In the genomic region with DNA sequence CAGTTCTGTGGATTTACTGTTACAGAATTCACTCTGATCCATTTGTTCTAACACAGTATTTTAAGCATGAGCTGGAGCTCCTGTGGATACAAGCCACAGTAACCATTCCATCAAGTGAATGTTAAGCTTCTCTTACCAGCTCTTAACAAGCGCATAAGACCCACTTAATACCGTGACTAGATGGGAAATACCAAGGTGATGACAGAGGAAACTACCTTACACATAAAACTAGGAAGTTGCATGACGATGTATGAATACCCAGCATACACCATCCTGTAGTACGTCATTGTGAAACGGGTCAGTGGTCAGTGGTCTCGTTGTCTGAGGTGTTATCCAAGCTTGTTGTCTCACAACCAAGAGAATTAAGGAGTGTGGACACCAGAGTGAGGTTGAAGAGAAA, we compare ENCODE assay signal across 9 cellular contexts. TPM values are rescaled to one million over a fixed set of nuclear protein-coding genes. Genes with fewer than 3 reads are reported as not detected.
DNase-seq lines count a peak whose midpoint lies in the region; ATAC-seq and TF ChIP-seq lines count a peak whose summit lies in the region.
"Had no signal": no experiment of that assay in that cellular context is flagged by ENCODE, and none has a peak within 500 bp of the region (broad histone marks: within the 10 kb centered on the region; RNA-seq: fewer than 3 reads in every experiment).

No MANE protein-coding gene starts in this region.

- no peak overlapping the region for H3K56ac ChIP-seq in IMR-90 (ENCODE audit: extremely low read depth, insufficient read depth, low read length)

- peak overlapping the region; percentile 33; the same call in 1 of the 2 replicates for H3K18ac ChIP-seq in IMR-90 (ENCODE audit: low read depth, low read length)

- peak overlapping the region in 1 of 2 experiments; percentile 32; a peak in 1 of 4 replicates for H4K8ac ChIP-seq in IMR-90 (ENCODE audit: low read depth in 2 of 2, low read length in 2 of 2)

- H4K91ac ChIP-seq in IMR-90 (ENCODE audit: insufficient read depth, low read depth, low read length) = peak overlapping the region; percentile 23; the same call in 1 of the 2 replicates

- no peaks in the 10 kb centered on the region for H4K20me1 ChIP-seq in IMR-90 (ENCODE audit: insufficient read depth, low read length)

- no peak overlapping the region for H2BK20ac ChIP-seq in IMR-90 (ENCODE audit: low read depth, low read length)

- H2BK120ac ChIP-seq in IMR-90 (ENCODE audit: low read depth, low read length) = no peak overlapping the region

- peaks cover 8% of the 10 kb centered on the region for H3K4me1 ChIP-seq in IMR-90 (ENCODE audit: control insufficient read depth, insufficient read depth, low read length)

- no peak overlapping the region for H3K4ac ChIP-seq in IMR-90 (ENCODE audit: low read depth, low read length)

- POLR2A ChIA-PET in IMR-90 (lab: Charles Lee; ENCODE audit: unreplicated experiment) = no interaction called here

- dilution Hi-C loops in IMR-90 (cut with HindIII; ENCODE audit: low sequenced_read_pairs, unreplicated experiment) = no loop called here

- H2BK15ac ChIP-seq in IMR-90 (ENCODE audit: low read depth, low read length) = no peak overlapping the region

- H3K4me1 Mint-ChIP-seq in memory B cell = peaks cover 38% of the 10 kb centered on the region

- H3K27me3 ChIP-seq in IMR-90 (ENCODE audit: control insufficient read depth, insufficient read depth, low read length) = no peaks in the 10 kb centered on the region; the same call in 1 of the 2 replicates

- TF ChIP-seq RAD21 in IMR-90 (IDR thresholded peaks at IDR 0.05; ENCODE audit: low read length) = no peak

- TF ChIP-seq POLR2A in IMR-90 (IDR thresholded peaks at IDR 0.05; ENCODE audit: low read depth, low read length) = no peak

- no TSS peak for BruUV-seq in IMR-90 (replicated peaks; lab: Mats Ljungman, UMichigan)

- ATAC-seq in GM21447 (IDR thresholded peaks at IDR 0.05; ENCODE audit: unreplicated experiment) (peak; percentile 35), IMR-90 (ENCODE audit: low read depth) (no peak), memory B cell (ENCODE audit: low read depth) (peak; percentile 46), HG03139 (IDR thresholded peaks at IDR 0.05; ENCODE audit: unreplicated experiment) (no peak)

- no peak overlapping the region for H4K5ac ChIP-seq in IMR-90 (ENCODE audit: low read depth, low read length)

- in situ Hi-C loops in GM13977 (cut with MboI; ENCODE audit: low pct_unique_long_range_greater_than_20kb, low sequenced_read_pairs, unreplicated experiment) (no loop called here), IMR-90 (cut with MboI; ENCODE audit: low sequenced_read_pairs) (no loop called here)

- H3K27ac ChIP-seq in IMR-90 (ENCODE audit: insufficient read depth, low read length) = no peak overlapping the region

- H2AK5ac ChIP-seq in IMR-90 (ENCODE audit: low read depth, low read length) = 0 out of 2 replicates have a peak overlapping the region, but pooled peaks have one; percentile 2

- no peak for TF ChIP-seq CTCF in GM13977 (IDR thresholded peaks at IDR 0.05; ENCODE audit: extremely low read depth, insufficient read depth, missing control alignments)
- TF ChIP-seq CTCF in IMR-90 (conservative IDR thresholded peaks at IDR 0.05; ENCODE audit: low read depth, low read length) = no peak

- H3K4me3 ChIP-seq in IMR-90 (ENCODE audit: insufficient read depth, low read depth, low read length) = no peak overlapping the region

- peaks cover 2% of the 10 kb centered on the region for H3K9me3 Mint-ChIP-seq in memory B cell

- 92% methylated on average over 2 of the region's 6 CpGs; no CpG with 5 or more reads in 1 of the 2 experiments for WGBS in IMR-90 (ENCODE audit: extremely low coverage in 2 of 2, insufficient read length in 1 of 2), 2 experiments

- H3K36me3 Mint-ChIP-seq in memory B cell = no peaks in the 10 kb centered on the region

- no peak overlapping the region for H2BK5ac ChIP-seq in IMR-90 (ENCODE audit: low read depth, low read length, poor library complexity, severe bottlenecking)

- H2AFZ ChIP-seq in IMR-90 (replicated peaks; ENCODE audit: low read length, poor library complexity) = no peak overlapping the region

- H3K23ac ChIP-seq in IMR-90 (ENCODE audit: low read depth, low read length) = no peak overlapping the region

- H3K9me3 ChIP-seq in IMR-90 (ENCODE audit: control insufficient read depth, insufficient read depth, low read length) = no peaks in the 10 kb centered on the region

- H3K79me1 ChIP-seq in IMR-90 (ENCODE audit: low read depth in 1 of 2, low read length in 2 of 2) = peaks cover 0 to 9% of the 10 kb centered on the region in 2 experiments; a peak in 1 of 4 replicates

- no peaks in the 10 kb centered on the region for H3K36me3 ChIP-seq in IMR-90 (ENCODE audit: control insufficient read depth, insufficient read depth, low read length)

- H3K9ac ChIP-seq in IMR-90 (ENCODE audit: low read depth, low read length) = no peak overlapping the region

- CTCF ChIA-PET in IMR-90 (lab: Yijun Ruan, JAX) = no interaction called here

- H3K14ac ChIP-seq in IMR-90 (replicated peaks; ENCODE audit: low read depth, low read length) = no peak overlapping the region

- peaks cover 3% of the 10 kb centered on the region; the same call in 1 of the 2 replicates for H3K9me1 ChIP-seq in IMR-90 (ENCODE audit: insufficient read depth, low read length)

- no peak overlapping the region for H2AK9ac ChIP-seq in IMR-90 (replicated peaks; ENCODE audit: low read depth, low read length, poor library complexity)

- peak overlapping the region; percentile 30 for H3K4me3 Mint-ChIP-seq in memory B cell

- intact Hi-C loops in IMR-90 (cut with micrococcal nuclease) = no loop called here

- H3K27me3 Mint-ChIP-seq in memory B cell = no peaks in the 10 kb centered on the region

- H3K27ac Mint-ChIP-seq in memory B cell = peak overlapping the region; percentile 99

- DNase-seq in GM13977 (ENCODE audit: low spot score) (peak; percentile 51), IMR-90 (no peak), memory B cell (ENCODE audit: low spot score in 2 of 2) (peak in 1 of 2 donors; percentile 51), iPS-NIHi11 (ENCODE audit: low spot score) (no peak), SK-N-DZ (ENCODE audit: low spot score) (no peak)
- DNase-seq in activated CD8-positive, alpha-beta memory T cell treated with anti-CD3 and anti-CD28 coated beads for 24 hours = no peak

- no peak overlapping the region for H3K4me2 ChIP-seq in IMR-90 (ENCODE audit: low read depth, low read length)

TF ChIP-seq in IMR-90, 13 proteins besides CTCF, POLR2A, EP300 and RAD21:
- no peak for TF ChIP-seq BHLHE40 (IDR thresholded peaks at IDR 0.05; ENCODE audit: low read depth, low read length)
- no peak for TF ChIP-seq NFE2L2 (IDR thresholded peaks at IDR 0.05; ENCODE audit: low read depth, low read length)
- TF ChIP-seq RFX5 (IDR thresholded peaks at IDR 0.05; ENCODE audit: low read depth, low read length) = no peak
- TF ChIP-seq FOS (IDR thresholded peaks at IDR 0.05; ENCODE audit: low read depth, low read length) = no peak
- no peak for TF ChIP-seq SMC3 (IDR thresholded peaks at IDR 0.05; ENCODE audit: low read depth, low read length)
- no peak for TF ChIP-seq CEBPB (IDR thresholded peaks at IDR 0.05; ENCODE audit: low read depth, low read length)
- no peak for TF ChIP-seq ELK1 (IDR thresholded peaks at IDR 0.05; ENCODE audit: borderline replicate concordance, low read depth, low read length)
- TF ChIP-seq MXI1 (IDR thresholded peaks at IDR 0.05; ENCODE audit: borderline replicate concordance, low read depth, low read length) = no peak
- no peak for TF ChIP-seq MAZ (IDR thresholded peaks at IDR 0.05; ENCODE audit: borderline replicate concordance, low read depth, low read length)
- TF ChIP-seq RCOR1 (IDR thresholded peaks at IDR 0.05; ENCODE audit: insufficient replicate concordance, low read length) = no peak
- TF ChIP-seq CHD1 (IDR thresholded peaks at IDR 0.05; ENCODE audit: low read depth, low read length) = no peak
- no peak for TF ChIP-seq MAFK (IDR thresholded peaks at IDR 0.05; ENCODE audit: low read depth, low read length)
- TF ChIP-seq, protein P1, sequence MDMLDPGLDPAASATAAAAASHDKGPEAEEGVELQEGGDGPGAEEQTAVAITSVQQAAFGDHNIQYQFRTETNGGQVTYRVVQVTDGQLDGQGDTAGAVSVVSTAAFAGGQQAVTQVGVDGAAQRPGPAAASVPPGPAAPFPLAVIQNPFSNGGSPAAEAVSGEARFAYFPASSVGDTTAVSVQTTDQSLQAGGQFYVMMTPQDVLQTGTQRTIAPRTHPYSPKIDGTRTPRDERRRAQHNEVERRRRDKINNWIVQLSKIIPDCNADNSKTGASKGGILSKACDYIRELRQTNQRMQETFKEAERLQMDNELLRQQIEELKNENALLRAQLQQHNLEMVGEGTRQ (IDR thresholded peaks at IDR 0.05; ENCODE audit: low read depth, low read length) = no peak

RNA-seq across cellular contexts. Expression of gene GALC, which starts 2.0 kb away (rescaled TPM):
- 7.9 and 9.7 TPM in 2 replicates for total RNA-seq in IMR-90 (2012; rRNA removed)
- 4.5 and 6.3 TPM in 2 replicates for polyA plus RNA-seq in IMR-90 (2012; rRNA removed)
- 3.7 and 4.7 TPM in 2 replicates for polyA plus RNA-seq in IMR-90 (2012; cell fraction: cytosol; rRNA removed)
- polyA plus RNA-seq in IMR-90 (2012; cell fraction: nucleus; rRNA removed; ENCODE audit: low replicate concordance) = 3.2 and 7.3 TPM in 2 replicates
- 4.4 and 6.1 TPM in 2 replicates for polyA plus RNA-seq in SK-N-DZ (2014; cell fraction: cytosol; rRNA removed)
- polyA plus RNA-seq in SK-N-DZ (2014; cell fraction: nucleus; rRNA removed) = 3.2 and 8.3 TPM in 2 replicates

RNA-seq across cellular contexts. Expression of gene GPR65, which starts 10.0 kb away (rescaled TPM):
- 0.18 and 0.28 TPM in 2 replicates for total RNA-seq in IMR-90 (2012; rRNA removed)
- 0.05 TPM in 1 of 2 replicates, not detected in the other for polyA plus RNA-seq in IMR-90 (2012; rRNA removed)
- not detected in 2 replicates for polyA plus RNA-seq in IMR-90 (2012; cell fraction: cytosol; rRNA removed)
- 0.03 TPM in 1 of 2 replicates, not detected in the other for polyA plus RNA-seq in IMR-90 (2012; cell fraction: nucleus; rRNA removed; ENCODE audit: low replicate concordance)
- polyA plus RNA-seq in SK-N-DZ (2014; cell fraction: cytosol; rRNA removed) = not detected in 2 replicates
- not detected in 2 replicates for polyA plus RNA-seq in SK-N-DZ (2014; cell fraction: nucleus; rRNA removed)
- total RNA-seq: H1 had no signal
- polyA plus RNA-seq: H1 had no signal

Comparison
In these comparisons a context has a peak if more than half of its experiments do, and no peak if none do; other contexts are left out.
1. ATAC-seq: peak in GM21447 (single experiment) and memory B cell (single experiment); none in IMR-90 (single experiment) and HG03139 (single experiment).